13 cellular contexts compared by ENCODE assay signal in the genomic region with DNA sequence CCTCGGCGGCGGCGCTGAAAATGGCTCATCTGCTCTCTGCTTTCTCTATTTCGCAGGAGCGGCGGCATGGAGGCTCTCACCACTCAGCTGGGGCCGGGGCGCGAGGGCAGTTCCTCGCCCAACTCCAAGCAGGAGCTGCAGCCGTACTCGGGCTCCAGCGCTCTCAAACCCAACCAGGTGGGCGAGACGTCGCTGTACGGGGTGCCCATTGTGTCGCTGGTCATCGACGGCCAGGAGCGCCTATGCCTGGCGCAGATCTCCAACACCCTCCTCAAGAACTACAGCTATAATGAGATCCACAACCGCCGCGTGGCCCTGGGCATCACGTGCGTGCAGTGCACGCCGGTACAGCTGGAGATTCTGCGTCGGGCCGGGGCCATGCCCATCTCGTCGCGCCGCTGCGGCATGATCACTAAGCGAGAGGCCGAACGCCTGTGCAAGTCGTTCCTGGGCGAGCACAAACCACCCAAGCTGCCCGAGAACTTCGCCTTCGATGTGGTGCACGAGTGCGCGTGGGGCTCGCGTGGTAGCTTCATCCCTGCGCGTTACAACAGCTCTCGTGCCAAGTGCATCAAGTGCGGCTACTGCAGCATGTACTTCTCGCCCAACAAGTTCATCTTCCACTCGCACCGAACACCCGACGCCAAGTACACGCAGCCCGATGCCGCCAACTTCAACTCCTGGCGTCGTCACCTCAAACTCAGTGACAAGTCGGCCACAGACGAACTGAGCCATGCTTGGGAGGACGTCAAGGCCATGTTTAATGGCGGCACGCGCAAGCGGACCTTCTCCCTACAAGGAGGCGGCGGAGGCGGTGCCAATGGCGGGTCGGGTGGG. TPM values are rescaled to one million over a fixed set of nuclear protein-coding genes. Genes with fewer than 3 reads are reported as not detected.
DNase-seq lines count a peak whose midpoint lies in the region; FAIRE-seq and TF ChIP-seq lines count a peak whose summit lies in the region.
"Had no signal": no experiment of that assay in that cellular context is flagged by ENCODE, and none has a peak within 500 bp of the region (broad histone marks: within the 10 kb centered on the region; RNA-seq: fewer than 3 reads in every experiment).

No MANE protein-coding gene starts in this region.

- H3K4me3 ChIP-seq in CD8-positive, alpha-beta memory T cell (ENCODE audit: low read length): no peak overlapping the region
- H3K4me3 ChIP-seq in osteoblast (ENCODE audit: insufficient read depth, low read length): peak overlapping the region; percentile 39

- H3K27ac Mint-ChIP-seq in CD8-positive, alpha-beta memory T cell: peak overlapping the region in 2 of 8 donors; percentile 64 to 75
- H3K27ac Mint-ChIP-seq in IgD-negative memory B cell (peak overlapping the region; percentile 94 to 99 (median 98)), HFFc6 (no peak overlapping the region)
- H3K27ac Mint-ChIP-seq in dendritic cell treated with granulocyte-macrophage colony-stimulating factor and Interleukin-4, amounts not matched to agents 40 ng/mL and 50 ng/mL, for 4 days: no peak overlapping the region

- intact Hi-C loops in dendritic cell treated with granulocyte-macrophage colony-stimulating factor and Interleukin-4, amounts not matched to agents 40 ng/mL and 50 ng/mL, for 4 days (cut with micrococcal nuclease): no loop called here

- DNase-seq in CD8-positive, alpha-beta memory T cell: no peak
- DNase-seq in osteoblast (ENCODE audit: insufficient read length, low spot score, missing footprints) (peak; percentile 87), NCI-H1048 (lab: John Stamatoyannopoulos, UW) (no peak), NCI-H1105 treated with DMSO at 0.1 percent for 48 hours (lab: John Stamatoyannopoulos, UW) (no peak), GM19239 (ENCODE audit: insufficient read length, low spot score) (no peak), HFFc6 (no peak)
- DNase-seq: effector memory CD4-positive, alpha-beta T cell; NCI-H1092 had no signal

- H4K20me1 ChIP-seq in osteoblast (ENCODE audit: insufficient read depth, low read length): peaks cover 17% of the 10 kb centered on the region

- H3K36me3 ChIP-seq in CD8-positive, alpha-beta memory T cell (ENCODE audit: insufficient read depth, low read length): no peaks in the 10 kb centered on the region
- H3K36me3 ChIP-seq in osteoblast (ENCODE audit: insufficient read depth, low read length): no peaks in the 10 kb centered on the region
- H3K36me3 ChIP-seq: Peyer's patch had no signal

- peak overlapping the region; percentile 66 for H3K4me2 ChIP-seq in osteoblast (ENCODE audit: insufficient read depth, low read length)

- peaks cover 27% of the 10 kb centered on the region for H3K4me1 ChIP-seq in CD8-positive, alpha-beta memory T cell (ENCODE audit: insufficient read depth, low read length)
- H3K4me1 ChIP-seq in osteoblast (ENCODE audit: insufficient read depth, low read length): peaks cover 5% of the 10 kb centered on the region

- H3K4me3 Mint-ChIP-seq in CD8-positive, alpha-beta memory T cell: peak overlapping the region in 6 of 7 donors; percentile 51 to 72 (median 56)
- H3K4me3 Mint-ChIP-seq in IgD-negative memory B cell (peak overlapping the region; percentile 46 to 92 (median 82)), HFFc6 (no peak overlapping the region)
- H3K4me3 Mint-ChIP-seq in dendritic cell treated with granulocyte-macrophage colony-stimulating factor and Interleukin-4, amounts not matched to agents 40 ng/mL and 50 ng/mL, for 4 days: peak overlapping the region; percentile 77

- no peak for FAIRE-seq in GM19239 (lab: Jason Lieb, UNC)

- peaks cover 51% of the 10 kb centered on the region for H3K27me3 ChIP-seq in CD8-positive, alpha-beta memory T cell (ENCODE audit: insufficient read depth, low read length, poor library complexity, severe bottlenecking)
- H3K27me3 ChIP-seq in osteoblast (ENCODE audit: insufficient read depth, low read length): peaks cover 95% of the 10 kb centered on the region

- no peaks in the 10 kb centered on the region for H3K79me2 ChIP-seq in osteoblast (ENCODE audit: insufficient read depth, low read length)

- H2AFZ ChIP-seq in osteoblast (ENCODE audit: low read length): no peak overlapping the region

- H3K27me3 Mint-ChIP-seq in CD8-positive, alpha-beta memory T cell: peaks cover 61 to 74% of the 10 kb centered on the region in 2 donors
- peaks cover 63% of the 10 kb centered on the region for H3K27me3 Mint-ChIP-seq in IgD-negative memory B cell
- H3K27me3 Mint-ChIP-seq in dendritic cell treated with granulocyte-macrophage colony-stimulating factor and Interleukin-4, amounts not matched to agents 40 ng/mL and 50 ng/mL, for 4 days: peaks cover 88% of the 10 kb centered on the region
- H3K27me3 Mint-ChIP-seq in HFFc6 (ENCODE audit: insufficient read depth): peaks cover 64% of the 10 kb centered on the region

- CTCF ChIA-PET in CD8-positive, alpha-beta memory T cell (lab: Charles Lee): interaction anchor here (0.6 kb wide), 1 partner anchor 43 kb away, joined by 3 read pairs; no protein-coding TSS in a partner anchor

- POLR2A ChIA-PET in CD8-positive, alpha-beta memory T cell (lab: Charles Lee): interaction anchor here (1.3 kb wide), 1 partner anchor 41 kb away, joined by 5 read pairs; no protein-coding TSS in a partner anchor

- no peak for TF ChIP-seq CTCF in osteoblast (IDR thresholded peaks at IDR 0.05; ENCODE audit: extremely low read depth, low read depth, low read length)
- no peak for TF ChIP-seq CTCF in HFFc6 (IDR thresholded peaks at IDR 0.05)

- peaks cover 40 to 75% (median 60%) of the 10 kb centered on the region in 3 donors for H3K4me1 Mint-ChIP-seq in CD8-positive, alpha-beta memory T cell
- H3K4me1 Mint-ChIP-seq in IgD-negative memory B cell (peaks cover 16 to 29% (median 24%) of the 10 kb centered on the region in 3 donors), HFFc6 (ENCODE audit: low read depth) (0 out of 2 replicates have a peak, but pooled peaks cover 7% of the 10 kb centered on the region)
- peaks cover 71% of the 10 kb centered on the region for H3K4me1 Mint-ChIP-seq in dendritic cell treated with granulocyte-macrophage colony-stimulating factor and Interleukin-4, amounts not matched to agents 40 ng/mL and 50 ng/mL, for 4 days (ENCODE audit: low read depth)

- H3K27ac ChIP-seq in CD8-positive, alpha-beta memory T cell (ENCODE audit: low read depth, low read length): no peak overlapping the region
- no peak overlapping the region for H3K27ac ChIP-seq in osteoblast (ENCODE audit: low read depth, low read length)
- H3K27ac ChIP-seq: Peyer's patch had no signal

- H3K9me3 ChIP-seq in CD8-positive, alpha-beta memory T cell (ENCODE audit: low read length): no peaks in the 10 kb centered on the region
- H3K9me3 ChIP-seq in osteoblast (ENCODE audit: low read depth, low read length): no peaks in the 10 kb centered on the region

- H3K36me3 Mint-ChIP-seq in CD8-positive, alpha-beta memory T cell: no peaks in the 10 kb centered on the region
- H3K36me3 Mint-ChIP-seq in IgD-negative memory B cell (no peaks in the 10 kb centered on the region), HFFc6 (ENCODE audit: low read depth) (peaks cover 12% of the 10 kb centered on the region; the same call in 1 of the 2 replicates)
- H3K36me3 Mint-ChIP-seq in dendritic cell treated with granulocyte-macrophage colony-stimulating factor and Interleukin-4, amounts not matched to agents 40 ng/mL and 50 ng/mL, for 4 days (ENCODE audit: low read depth): no peaks in the 10 kb centered on the region

- peaks cover 0 to 2% (median 0%) of the 10 kb centered on the region in 5 donors for H3K9me3 Mint-ChIP-seq in CD8-positive, alpha-beta memory T cell
- peaks cover 0 to 9% (median 4%) of the 10 kb centered on the region in 3 donors for H3K9me3 Mint-ChIP-seq in IgD-negative memory B cell
- no peaks in the 10 kb centered on the region for H3K9me3 Mint-ChIP-seq in dendritic cell treated with granulocyte-macrophage colony-stimulating factor and Interleukin-4, amounts not matched to agents 40 ng/mL and 50 ng/mL, for 4 days
- peaks cover 7% of the 10 kb centered on the region; the same call in 1 of the 2 replicates for H3K9me3 Mint-ChIP-seq in HFFc6

RNA-seq across cellular contexts. Expression of gene SKOR1, which starts 0.8 kb away (rescaled TPM):
- under 1 TPM; 0.15 to 0.16 TPM for total RNA-seq in CD8-positive, alpha-beta memory T cell
- polyA plus RNA-seq in CD8-positive, alpha-beta memory T cell: 0.06 TPM
- not detected for polyA plus RNA-seq in IgD-negative memory B cell
- total RNA-seq in osteoblast: 0.29 and 0.36 TPM in 2 replicates
- total RNA-seq in HFFc6 (2021; fragmentation: NEBNext Ultra II Directional; extraction: Animal tissue kit (Norgen Biotek cat#: 25700)): under 1 TPM in 5 of 6 experiments, not detected in 1; 0.05 to 0.13 (median 0.09) TPM

RNA-seq across cellular contexts. Expression of gene RNU6-1, which starts 13.7 kb away (rescaled TPM):
- not detected for total RNA-seq in CD8-positive, alpha-beta memory T cell
- polyA plus RNA-seq in CD8-positive, alpha-beta memory T cell: not detected
- not detected for polyA plus RNA-seq in IgD-negative memory B cell
- not detected in 2 replicates for total RNA-seq in osteoblast
- not detected for total RNA-seq in HFFc6 (2021; fragmentation: NEBNext Ultra II Directional; extraction: Animal tissue kit (Norgen Biotek cat#: 25700))
- total RNA-seq: activated CD8-positive, alpha-beta memory T cell treated with anti-CD3 and anti-CD28 coated beads for 36 hours; Peyer's patch; subcutaneous adipose tissue had no signal

Comparison
In these comparisons a context has a peak if more than half of its experiments do, and no peak if none do; other contexts are left out.
1. H3K27ac Mint-ChIP-seq: peak in IgD-negative memory B cell (3 of 3); none in dendritic cell treated with granulocyte-macrophage colony-stimulating factor and Interleukin-4, amounts not matched to agents 40 ng/mL and 50 ng/mL, for 4 days (single experiment) and HFFc6 (single experiment).